2 cellular contexts compared by ENCODE assay signal in the genomic region with DNA sequence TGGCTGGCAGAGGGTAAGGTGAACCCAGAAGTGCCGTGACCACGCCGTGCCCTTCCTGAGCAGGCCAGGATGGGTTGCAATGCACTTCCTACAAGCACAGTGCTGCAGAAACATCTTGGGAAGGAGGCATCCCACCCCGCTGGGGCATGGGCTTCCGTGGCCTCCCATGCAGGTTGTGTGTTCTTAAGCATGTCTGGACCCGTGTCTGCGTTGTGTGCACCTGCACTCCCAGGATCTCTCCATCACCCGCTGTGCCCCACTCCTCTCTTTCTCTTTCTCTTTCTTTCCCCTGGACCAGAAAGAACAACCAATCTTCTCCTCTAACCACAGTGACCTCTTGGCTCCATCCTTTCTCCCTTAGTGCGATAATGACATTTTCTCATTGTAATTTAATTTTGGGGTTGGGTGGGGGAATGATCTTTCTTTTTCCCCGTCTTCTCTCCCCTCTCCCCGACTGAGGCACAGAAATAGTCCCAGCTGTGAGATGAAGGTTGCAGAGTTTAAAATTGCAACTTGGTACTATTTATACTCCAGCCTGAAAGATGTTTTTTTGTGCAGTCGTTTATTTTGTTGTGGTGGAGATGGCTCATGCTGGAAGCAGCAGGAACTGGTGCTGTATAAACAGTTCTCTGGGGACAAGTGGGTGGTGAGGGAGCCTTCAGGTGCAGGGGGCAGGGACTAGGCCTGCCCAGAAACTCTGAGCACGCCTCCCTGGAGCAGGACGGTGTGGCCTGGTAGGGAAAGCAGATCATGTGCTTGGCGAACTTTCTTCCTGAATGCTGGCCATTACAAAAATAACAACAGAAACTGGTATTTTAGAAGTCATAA.
TF ChIP-seq lines count a peak whose summit lies in the region.

No MANE protein-coding gene starts in this region.

TF ChIP-seq in SK-N-SH, 30 proteins besides CTCF, POLR2A, EP300 and RAD21 (continued from another document):
- TF ChIP-seq, protein P1, sequence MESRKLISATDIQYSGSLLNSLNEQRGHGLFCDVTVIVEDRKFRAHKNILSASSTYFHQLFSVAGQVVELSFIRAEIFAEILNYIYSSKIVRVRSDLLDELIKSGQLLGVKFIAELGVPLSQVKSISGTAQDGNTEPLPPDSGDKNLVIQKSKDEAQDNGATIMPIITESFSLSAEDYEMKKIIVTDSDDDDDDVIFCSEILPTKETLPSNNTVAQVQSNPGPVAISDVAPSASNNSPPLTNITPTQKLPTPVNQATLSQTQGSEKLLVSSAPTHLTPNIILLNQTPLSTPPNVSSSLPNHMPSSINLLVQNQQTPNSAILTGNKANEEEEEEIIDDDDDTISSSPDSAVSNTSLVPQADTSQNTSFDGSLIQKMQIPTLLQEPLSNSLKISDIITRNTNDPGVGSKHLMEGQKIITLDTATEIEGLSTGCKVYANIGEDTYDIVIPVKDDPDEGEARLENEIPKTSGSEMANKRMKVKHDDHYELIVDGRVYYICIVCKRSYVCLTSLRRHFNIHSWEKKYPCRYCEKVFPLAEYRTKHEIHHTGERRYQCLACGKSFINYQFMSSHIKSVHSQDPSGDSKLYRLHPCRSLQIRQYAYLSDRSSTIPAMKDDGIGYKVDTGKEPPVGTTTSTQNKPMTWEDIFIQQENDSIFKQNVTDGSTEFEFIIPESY (IDR thresholded peaks at IDR 0.05; ENCODE audit: borderline replicate concordance, low read depth), result no peak
- TF ChIP-seq TEAD4 (IDR thresholded peaks at IDR 0.05; ENCODE audit: borderline replicate concordance, insufficient read depth) (no peak), EZH2phosphoT487 (IDR thresholded peaks at IDR 0.05; ENCODE audit: borderline replicate concordance, low read depth) (no peak), FOXM1 (IDR thresholded peaks at IDR 0.05; ENCODE audit: low read depth) (no peak), RXRA (IDR thresholded peaks at IDR 0.05; ENCODE audit: borderline replicate concordance, low read depth) (no peak)
- TF ChIP-seq, protein P2, sequence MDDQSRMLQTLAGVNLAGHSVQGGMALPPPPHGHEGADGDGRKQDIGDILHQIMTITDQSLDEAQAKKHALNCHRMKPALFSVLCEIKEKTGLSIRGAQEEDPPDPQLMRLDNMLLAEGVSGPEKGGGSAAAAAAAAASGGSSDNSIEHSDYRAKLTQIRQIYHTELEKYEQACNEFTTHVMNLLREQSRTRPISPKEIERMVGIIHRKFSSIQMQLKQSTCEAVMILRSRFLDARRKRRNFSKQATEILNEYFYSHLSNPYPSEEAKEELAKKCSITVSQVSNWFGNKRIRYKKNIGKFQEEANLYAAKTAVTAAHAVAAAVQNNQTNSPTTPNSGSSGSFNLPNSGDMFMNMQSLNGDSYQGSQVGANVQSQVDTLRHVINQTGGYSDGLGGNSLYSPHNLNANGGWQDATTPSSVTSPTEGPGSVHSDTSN (IDR thresholded peaks at IDR 0.05), result no peak
- TF ChIP-seq, protein P3, sequence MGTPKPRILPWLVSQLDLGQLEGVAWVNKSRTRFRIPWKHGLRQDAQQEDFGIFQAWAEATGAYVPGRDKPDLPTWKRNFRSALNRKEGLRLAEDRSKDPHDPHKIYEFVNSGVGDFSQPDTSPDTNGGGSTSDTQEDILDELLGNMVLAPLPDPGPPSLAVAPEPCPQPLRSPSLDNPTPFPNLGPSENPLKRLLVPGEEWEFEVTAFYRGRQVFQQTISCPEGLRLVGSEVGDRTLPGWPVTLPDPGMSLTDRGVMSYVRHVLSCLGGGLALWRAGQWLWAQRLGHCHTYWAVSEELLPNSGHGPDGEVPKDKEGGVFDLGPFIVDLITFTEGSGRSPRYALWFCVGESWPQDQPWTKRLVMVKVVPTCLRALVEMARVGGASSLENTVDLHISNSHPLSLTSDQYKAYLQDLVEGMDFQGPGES (IDR thresholded peaks at IDR 0.05; ENCODE audit: low read depth, low read length), result no peak
TF ChIP-seq in SK-N-SH: peak in this region for 0.

TF ChIP-seq in SK-N-SH treated with all-trans-retinoic acid at 6 μM for 48 hours, 23 proteins besides CTCF, POLR2A, EP300 and RAD21 (continued from another document):
- TF ChIP-seq, protein P4, sequence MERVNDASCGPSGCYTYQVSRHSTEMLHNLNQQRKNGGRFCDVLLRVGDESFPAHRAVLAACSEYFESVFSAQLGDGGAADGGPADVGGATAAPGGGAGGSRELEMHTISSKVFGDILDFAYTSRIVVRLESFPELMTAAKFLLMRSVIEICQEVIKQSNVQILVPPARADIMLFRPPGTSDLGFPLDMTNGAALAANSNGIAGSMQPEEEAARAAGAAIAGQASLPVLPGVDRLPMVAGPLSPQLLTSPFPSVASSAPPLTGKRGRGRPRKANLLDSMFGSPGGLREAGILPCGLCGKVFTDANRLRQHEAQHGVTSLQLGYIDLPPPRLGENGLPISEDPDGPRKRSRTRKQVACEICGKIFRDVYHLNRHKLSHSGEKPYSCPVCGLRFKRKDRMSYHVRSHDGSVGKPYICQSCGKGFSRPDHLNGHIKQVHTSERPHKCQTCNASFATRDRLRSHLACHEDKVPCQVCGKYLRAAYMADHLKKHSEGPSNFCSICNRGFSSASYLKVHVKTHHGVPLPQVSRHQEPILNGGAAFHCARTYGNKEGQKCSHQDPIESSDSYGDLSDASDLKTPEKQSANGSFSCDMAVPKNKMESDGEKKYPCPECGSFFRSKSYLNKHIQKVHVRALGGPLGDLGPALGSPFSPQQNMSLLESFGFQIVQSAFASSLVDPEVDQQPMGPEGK (CRISPR knock-in tag; IDR thresholded peaks at IDR 0.05; ENCODE audit: borderline replicate concordance), result no peak
- TF ChIP-seq ZNF8 (CRISPR knock-in tag; IDR thresholded peaks at IDR 0.05) (no peak), ZNF70 (CRISPR knock-in tag; IDR thresholded peaks at IDR 0.05) (no peak), TOX (CRISPR knock-in tag; IDR thresholded peaks at IDR 0.05; ENCODE audit: borderline replicate concordance) (no peak)
- TF ChIP-seq, protein P5, sequence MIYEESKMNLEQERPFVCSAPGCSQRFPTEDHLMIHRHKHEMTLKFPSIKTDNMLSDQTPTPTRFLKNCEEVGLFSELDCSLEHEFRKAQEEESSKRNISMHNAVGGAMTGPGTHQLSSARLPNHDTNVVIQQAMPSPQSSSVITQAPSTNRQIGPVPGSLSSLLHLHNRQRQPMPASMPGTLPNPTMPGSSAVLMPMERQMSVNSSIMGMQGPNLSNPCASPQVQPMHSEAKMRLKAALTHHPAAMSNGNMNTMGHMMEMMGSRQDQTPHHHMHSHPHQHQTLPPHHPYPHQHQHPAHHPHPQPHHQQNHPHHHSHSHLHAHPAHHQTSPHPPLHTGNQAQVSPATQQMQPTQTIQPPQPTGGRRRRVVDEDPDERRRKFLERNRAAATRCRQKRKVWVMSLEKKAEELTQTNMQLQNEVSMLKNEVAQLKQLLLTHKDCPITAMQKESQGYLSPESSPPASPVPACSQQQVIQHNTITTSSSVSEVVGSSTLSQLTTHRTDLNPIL (CRISPR knock-in tag; IDR thresholded peaks at IDR 0.05; ENCODE audit: low read depth), result no peak
